In genomic region chr22:46267431-46268279, GRCh38 we compare ENCODE assay signal across 8 cellular contexts. TPM values are rescaled to one million over a fixed set of nuclear protein-coding genes. Genes with fewer than 3 reads are reported as not detected.
DNase-seq lines count a peak whose midpoint lies in the region; ATAC-seq and TF ChIP-seq lines count a peak whose summit lies in the region.

Gene TTC38 (plus strand): TSS chr22:46268008. CDS start chr22:46268040, 32 bp downstream.

- H2AFZ ChIP-seq in PC-9: peak within 1 kb of the TSS; percentile 92

- intact Hi-C loops in A673 (cut with micrococcal nuclease; ENCODE audit: unreplicated experiment): no loop called here
- intact Hi-C loops in PC-9 (cut with micrococcal nuclease; ENCODE audit: unreplicated experiment): no loop called here
- intact Hi-C loops in esophagus squamous epithelium (cut with DNase I): no loop called here

- no peaks in the 10 kb centered on the region for H4K20me1 ChIP-seq in PC-9 (ENCODE audit: insufficient read depth)

- H3K27ac ChIP-seq in A673 (ENCODE audit: low read depth, low read length, poor library complexity, severe bottlenecking) (peak within 1 kb of the TSS; percentile 45), PC-9 (no peak within 1 kb of the TSS), esophagus squamous epithelium (peak within 1 kb of the TSS; percentile 79 to 88 (median 84)), mucosa of rectum (ENCODE audit: low read depth in 2 of 2, low read length in 2 of 2) (peak within 1 kb of the TSS; percentile 89 to 93)

- H3K4me1 ChIP-seq in A673 (ENCODE audit: insufficient read depth, low read length, poor library complexity, severe bottlenecking): peaks cover 5% of the 10 kb centered on the region
- H3K4me1 ChIP-seq in PC-9 (replicated peaks; ENCODE audit: insufficient read depth): peaks cover 16% of the 10 kb centered on the region; the same call in 1 of the 2 replicates
- H3K4me1 ChIP-seq in esophagus squamous epithelium: peaks cover 18 to 41% (median 20%) of the 10 kb centered on the region in 3 donors
- peaks cover 17 to 39% of the 10 kb centered on the region in 2 donors for H3K4me1 ChIP-seq in mucosa of rectum (ENCODE audit: control insufficient read depth in 2 of 2, insufficient read depth in 2 of 2, low read length in 2 of 2)

- peak within 1 kb of the TSS; percentile 62 for H3K4me3 ChIP-seq in A673 (ENCODE audit: low read depth, low read length, poor library complexity, severe bottlenecking)
- H3K4me3 ChIP-seq in PC-9: peak within 1 kb of the TSS; percentile 85
- H3K4me3 ChIP-seq in esophagus squamous epithelium: peak within 1 kb of the TSS; percentile 62 to 82 (median 74)
- peak within 1 kb of the TSS; percentile 93 to 97 for H3K4me3 ChIP-seq in mucosa of rectum (ENCODE audit: low read length in 2 of 2)

- ATAC-seq in GM18498 (IDR thresholded peaks at IDR 0.05; ENCODE audit: unreplicated experiment): peak; percentile 72
- ATAC-seq in HG03196 (IDR thresholded peaks at IDR 0.05; ENCODE audit: unreplicated experiment): peak; percentile 90

- TF ChIP-seq CTCF in A673 (conservative IDR thresholded peaks at IDR 0.05; ENCODE audit: low read depth, low read length) (no peak), PC-9 (conservative IDR thresholded peaks at IDR 0.05) (no peak), esophagus squamous epithelium (IDR thresholded peaks at IDR 0.05) (no peak), subcutaneous adipose tissue (IDR thresholded peaks at IDR 0.05; ENCODE audit: low read depth) (no peak)

- H3K9ac ChIP-seq in mucosa of rectum (ENCODE audit: low read depth in 1 of 2, low read length in 2 of 2): peak within 1 kb of the TSS; percentile 84 to 92

- H3K79me2 ChIP-seq in PC-9 (ENCODE audit: low read depth): peaks cover 4% of the 10 kb centered on the region; the same call in 1 of the 2 replicates

- peak; percentile 61 for DNase-seq in A673 (ENCODE audit: low spot score)
- DNase-seq in PC-9: peak; percentile 82 to 89
- peak; percentile 21 to 26 for DNase-seq in activated T-helper 1 cell treated with anti-CD3 and anti-CD28 coated beads, Interleukin-2, amount 50 U/mL, for 16 hours (ENCODE audit: low read depth in 1 of 2, low spot score in 1 of 2)
- no peak for DNase-seq in esophagus squamous epithelium (lab: John Stamatoyannopoulos, UW)

- no TSS peak for BruUV-seq in A673 (replicated peaks; lab: Mats Ljungman, UMichigan)
- no TSS peak for BruUV-seq in PC-9 (replicated peaks; lab: Mats Ljungman, UMichigan)

- H3K27me3 ChIP-seq in A673 (replicated peaks; ENCODE audit: insufficient read depth, low read depth, low read length, poor library complexity) (no peaks in the 10 kb centered on the region), PC-9 (ENCODE audit: insufficient read depth, low read depth) (no peaks in the 10 kb centered on the region), esophagus squamous epithelium (no peaks in the 10 kb centered on the region), mucosa of rectum (ENCODE audit: control insufficient read depth in 2 of 2, insufficient read depth in 2 of 2, low read length in 2 of 2) (no peaks in the 10 kb centered on the region)

- 3 to 6% methylated on average over 4 to 5 of the region's 74 CpGs for WGBS in esophagus squamous epithelium, 2 donors

- no peaks in the 10 kb centered on the region for H3F3A ChIP-seq in PC-9 (ENCODE audit: insufficient read depth, low read depth)

- POLR2A ChIA-PET in A673 (lab: Charles Lee; ENCODE audit: low non-redundant PET): no interaction called here
- POLR2A ChIA-PET in PC-9 (lab: Charles Lee; ENCODE audit: unreplicated experiment): interaction anchor here (0.6 to 0.8 kb wide), 3 partner anchors 17 to 197 kb away, joined by 3 to 9 read pairs (median 5); no protein-coding TSS in a partner anchor

- H3K9me3 ChIP-seq in A673 (ENCODE audit: low read depth, low read length, poor library complexity, severe bottlenecking): no peaks in the 10 kb centered on the region
- peaks cover 3% of the 10 kb centered on the region; the same call in 1 of the 2 replicates for H3K9me3 ChIP-seq in PC-9 (ENCODE audit: insufficient read depth, low read depth)
- peaks cover 0 to 8% (median 4%) of the 10 kb centered on the region in 3 donors for H3K9me3 ChIP-seq in esophagus squamous epithelium
- H3K9me3 ChIP-seq in mucosa of rectum (ENCODE audit: control insufficient read depth in 2 of 2, low read length in 2 of 2): no peaks in the 10 kb centered on the region

- peak within 1 kb of the TSS; percentile 93 for H3K4me2 ChIP-seq in PC-9

- H3K9me2 ChIP-seq in PC-9 (ENCODE audit: insufficient read depth): no peaks in the 10 kb centered on the region

- peak in 1 of 4 donors; percentile 39 for TF ChIP-seq POLR2A in esophagus squamous epithelium (IDR thresholded peaks at IDR 0.05)

- H3K36me3 ChIP-seq in A673 (ENCODE audit: insufficient read depth, low read length, poor library complexity, severe bottlenecking) (no peaks in the 10 kb centered on the region), PC-9 (ENCODE audit: low read depth) (no peaks in the 10 kb centered on the region), esophagus squamous epithelium (peaks cover 0 to 17% (median 4%) of the 10 kb centered on the region in 3 donors), mucosa of rectum (ENCODE audit: control insufficient read depth in 2 of 2, insufficient read depth in 2 of 2, low read length in 2 of 2) (peaks cover 5 to 12% of the 10 kb centered on the region in 2 donors)

- CTCF ChIA-PET in A673 (lab: Charles Lee) (no interaction called here), PC-9 (lab: Charles Lee) (no interaction called here)

RNA-seq across cellular contexts. Expression of gene TTC38, which starts in this region (rescaled TPM):
- total RNA-seq in A673 (2021) (11.4 and 16.2 TPM in 2 replicates), PC-9 (2021) (13.1 and 15.2 TPM in 2 replicates), esophagus squamous epithelium (10 to 100 TPM; 13.6 to 30.5 (median 19.5) TPM), subcutaneous adipose tissue (100 to 1,000 TPM in 2 of 4 donors, 10 to 100 TPM in 2; 63.7 to 285 (median 88.5) TPM)
